In genomic region chr7:77540402-77540822, GRCh38 we compare ENCODE assay signal across 14 cellular contexts. TPM values are rescaled to one million over a fixed set of nuclear protein-coding genes. Genes with fewer than 3 reads are reported as not detected.
DNase-seq lines count a peak whose midpoint lies in the region; ATAC-seq and TF ChIP-seq lines count a peak whose summit lies in the region.
"Had no signal": no experiment of that assay in that cellular context is flagged by ENCODE, and none has a peak within 500 bp of the region (broad histone marks: within the 10 kb centered on the region; RNA-seq: fewer than 3 reads in every experiment).

No MANE protein-coding gene starts in this region.

- H3K9me3 ChIP-seq in Panc1 (ENCODE audit: control insufficient read depth, insufficient read depth, low read depth, low read length) (no peaks in the 10 kb centered on the region), neural progenitor cell (ENCODE audit: low read depth) (no peaks in the 10 kb centered on the region), transverse colon (no peaks in the 10 kb centered on the region)
- H3K9me3 ChIP-seq: mucosa of descending colon had no signal

- peaks cover 52% of the 10 kb centered on the region for H3K36me3 Mint-ChIP-seq in Calu3 (ENCODE audit: insufficient read depth, unreplicated experiment)
- peaks cover 30% of the 10 kb centered on the region for H3K36me3 Mint-ChIP-seq in neural progenitor cell
- H3K36me3 Mint-ChIP-seq: activated naive CD8-positive, alpha-beta T cell had no signal

- H3K9me3 Mint-ChIP-seq in Calu3 (ENCODE audit: low read depth, unreplicated experiment) (no peaks in the 10 kb centered on the region), neural progenitor cell (peaks cover 10% of the 10 kb centered on the region)

- in situ Hi-C loops in Panc1 (cut with HindIII; ENCODE audit: low pct_unique_long_range_greater_than_20kb, low sequenced_read_pairs) = no loop called here
- in situ Hi-C loops in transverse colon (cut with MboI; ENCODE audit: low pct_ligation_motif_present in 1 of 4, low pct_unique_long_range_greater_than_20kb in 1 of 4, low sequenced_read_pairs in 3 of 4) = no loop called here

- no peak overlapping the region for H3K9ac ChIP-seq in neural progenitor cell

- H3K36me3 ChIP-seq in Panc1 (ENCODE audit: control insufficient read depth, insufficient read depth, low read length) = peaks cover 5% of the 10 kb centered on the region; the same call in 1 of the 2 replicates
- H3K36me3 ChIP-seq in neural progenitor cell = no peaks in the 10 kb centered on the region
- H3K36me3 ChIP-seq in transverse colon = no peaks in the 10 kb centered on the region

- POLR2A ChIA-PET in Panc1 (lab: Charles Lee) = interaction anchor here (0.7 to 1.2 kb wide), 3 partner anchors 12 to 636 kb away, joined by 3 to 12 read pairs (median 4); no protein-coding TSS in a partner anchor

- H3K27ac ChIP-seq in Panc1 (ENCODE audit: low read length) (peak overlapping the region; percentile 99), epithelial cell of prostate (peak overlapping the region; percentile 99), neural progenitor cell (no peak overlapping the region), transverse colon (peak overlapping the region in 1 of 4 donors; percentile 4)

- intact Hi-C loops in Calu3 (cut with micrococcal nuclease; ENCODE audit: unreplicated experiment) = loop anchor here (5.0 kb wide), 1 partner anchor 83 kb away; no protein-coding TSS in a partner anchor
- intact Hi-C loops in Panc1 (cut with micrococcal nuclease; ENCODE audit: unreplicated experiment) = no loop called here
- intact Hi-C loops in transverse colon (cut with DNase I; ENCODE audit: low total_unique reads) = no loop called here

- peak overlapping the region; percentile 95 for H3K27ac Mint-ChIP-seq in Calu3 (ENCODE audit: unreplicated experiment)
- no peak overlapping the region for H3K27ac Mint-ChIP-seq in neural progenitor cell
- H3K27ac Mint-ChIP-seq: activated naive CD8-positive, alpha-beta T cell had no signal

- no peak for ATAC-seq in Panc1
- ATAC-seq in HG02571 (IDR thresholded peaks at IDR 0.05; ENCODE audit: unreplicated experiment) = no peak
- ATAC-seq: mucosa of descending colon had no signal

- peak overlapping the region; percentile 86 for H3K4me2 ChIP-seq in neural progenitor cell

- WGBS in transverse colon (ENCODE audit: low coverage in 1 of 2), 2 donors = 71 to 79% methylated on average over 4 of the region's 4 CpGs

- H2AFZ ChIP-seq in neural progenitor cell (replicated peaks) = no peak overlapping the region

- H3K4me1 ChIP-seq in Panc1 (ENCODE audit: control insufficient read depth, insufficient read depth, low read length) (peaks cover 37% of the 10 kb centered on the region), neural progenitor cell (peaks cover 4% of the 10 kb centered on the region), transverse colon (peaks cover 10 to 54% (median 33%) of the 10 kb centered on the region in 4 donors)

- DNase-seq in Calu3 (no peak), Panc1 (ENCODE audit: low read depth, low spot score) (no peak), epithelial cell of prostate (ENCODE audit: low read depth, low spot score) (no peak), neural progenitor cell (ENCODE audit: low spot score) (no peak), HuH-7.5 (ENCODE audit: low spot score) (no peak), NCI-H2081 (lab: John Stamatoyannopoulos, UW) (no peak), transverse colon (no peak)
- DNase-seq: activated CD4-positive, CD25-positive, alpha-beta regulatory T cell; activated CD8-positive, alpha-beta memory T cell treated with anti-CD3 and anti-CD28 coated beads, Interleukin-2, amount 50 U/mL, for 4 hours; AML-193; DMS53; mucosa of descending colon had no signal

- BruUV-seq in Calu3 (replicated peaks; lab: Mats Ljungman, UMichigan) = no TSS peak
- BruUV-seq in Panc1 (replicated peaks; lab: Mats Ljungman, UMichigan) = no TSS peak

- peaks cover 83% of the 10 kb centered on the region for H3K79me2 ChIP-seq in neural progenitor cell (ENCODE audit: low read depth)

- H3K27me3 Mint-ChIP-seq in Calu3 (ENCODE audit: unreplicated experiment) = no peaks in the 10 kb centered on the region
- H3K27me3 Mint-ChIP-seq in neural progenitor cell (ENCODE audit: insufficient read depth, low read depth) = peaks cover 6% of the 10 kb centered on the region
- H3K27me3 Mint-ChIP-seq: activated naive CD8-positive, alpha-beta T cell had no signal

- H3K4me3 ChIP-seq in Panc1 (ENCODE audit: low read depth in 2 of 2, low read length in 2 of 2) (peak overlapping the region in 1 of 2 experiments; percentile 100; a peak in 3 of 4 replicates), neural progenitor cell (no peak overlapping the region), transverse colon (no peak overlapping the region)
- H3K4me3 ChIP-seq: mucosa of descending colon had no signal

- no peak for TF ChIP-seq EP300 in transverse colon (IDR thresholded peaks at IDR 0.05; ENCODE audit: low read depth)

- H3K4me1 Mint-ChIP-seq in Calu3 (ENCODE audit: low read depth, unreplicated experiment) (peaks cover 28% of the 10 kb centered on the region), neural progenitor cell (peaks cover 19% of the 10 kb centered on the region)

- peak overlapping the region; percentile 86 for H3K4me3 Mint-ChIP-seq in Calu3 (ENCODE audit: low read depth, unreplicated experiment)
- H3K4me3 Mint-ChIP-seq in neural progenitor cell = peak overlapping the region; percentile 96
- H3K4me3 Mint-ChIP-seq: activated naive CD8-positive, alpha-beta T cell had no signal

- H3K27me3 ChIP-seq in Panc1 (ENCODE audit: control insufficient read depth, insufficient read depth, low read length) = no peaks in the 10 kb centered on the region
- H3K27me3 ChIP-seq in neural progenitor cell = no peaks in the 10 kb centered on the region
- no peaks in the 10 kb centered on the region for H3K27me3 ChIP-seq in transverse colon

- TF ChIP-seq POLR2A in transverse colon (IDR thresholded peaks at IDR 0.05) = no peak

- peaks cover 68% of the 10 kb centered on the region for H4K20me1 ChIP-seq in neural progenitor cell (ENCODE audit: low read depth)

- TF ChIP-seq CTCF in Calu3 (IDR thresholded peaks at IDR 0.05; ENCODE audit: unreplicated experiment) (no peak), Panc1 (IDR thresholded peaks at IDR 0.05) (no peak), neural progenitor cell (IDR thresholded peaks at IDR 0.05) (no peak), transverse colon (IDR thresholded peaks at IDR 0.05) (no peak)

- CTCF ChIA-PET in Calu3 (lab: Charles Lee) = no interaction called here
- CTCF ChIA-PET in Panc1 (lab: Charles Lee) = no interaction called here

- peaks cover 35% of the 10 kb centered on the region for H3F3A ChIP-seq in neural progenitor cell (ENCODE audit: low read depth)

RNA-seq across cellular contexts. Expression of gene PTPN12, which starts 3.3 kb away (rescaled TPM):
- 61.2 and 65.9 TPM in 2 replicates for total RNA-seq in Calu3 (2022)
- 82.1 TPM for total RNA-seq in Panc1 (2021; ENCODE audit: unreplicated experiment)
- polyA plus RNA-seq in Panc1 (2012; ENCODE audit: insufficient read length) = 42.8 TPM
- total RNA-seq in neural progenitor cell (ENCODE audit: low replicate concordance) = 46.3 and 86.6 TPM in 2 replicates
- total RNA-seq in transverse colon = 100 to 1,000 TPM in 1 of 4 donors, 10 to 100 TPM in 3; 46.8 to 103 (median 70.6) TPM
